1 cellular context compared by ENCODE assay signal in genomic region chr17:2416010-2416734, GRCh38.
A peak's percentile ranks its signal among the peaks of the same experiment; 100 is the strongest.
TF ChIP-seq lines count a peak whose summit lies in the region.

No MANE protein-coding gene starts in this region.

TF ChIP-seq in HepG2, 621 proteins besides CTCF, POLR2A, EP300 and RAD21 (continued from another document):
- peak; percentile 19; the same call in 1 of the 2 replicates for TF ChIP-seq ARID4A (CRISPR knock-in tag; IDR thresholded peaks at IDR 0.05; ENCODE audit: borderline replicate concordance)
- peak; percentile 29; the same call in 1 of the 2 replicates for TF ChIP-seq ELF3 (CRISPR knock-in tag; IDR thresholded peaks at IDR 0.05)
- 0 out of 2 replicates have a peak, but pooled peaks have one; percentile 24 for TF ChIP-seq ZBTB33 (CRISPR knock-in tag; IDR thresholded peaks at IDR 0.05)
- peak; percentile 23 for TF ChIP-seq TEAD3 (CRISPR knock-in tag; optimal IDR thresholded peaks at IDR 0.05; ENCODE audit: borderline replicate concordance)
- TF ChIP-seq KLF16 (CRISPR knock-in tag; IDR thresholded peaks at IDR 0.05) = peak in 1 of 2 experiments; percentile 52; a peak in 1 of 4 replicates
- TF ChIP-seq MIXL1 (CRISPR knock-in tag; IDR thresholded peaks at IDR 0.05) = 0 out of 2 replicates have a peak, but pooled peaks have one; percentile 15
- TF ChIP-seq GMEB1 (CRISPR knock-in tag; IDR thresholded peaks at IDR 0.05; ENCODE audit: borderline replicate concordance) = no peak
- 0 out of 2 replicates have a peak, but pooled peaks have one; percentile 30 for TF ChIP-seq KAT8 (CRISPR knock-in tag; IDR thresholded peaks at IDR 0.05)
- no peak for TF ChIP-seq ISX (CRISPR knock-in tag; conservative IDR thresholded peaks at IDR 0.05)
- 0 out of 2 replicates have a peak, but pooled peaks have one; percentile 21 for TF ChIP-seq GATAD1 (CRISPR knock-in tag; IDR thresholded peaks at IDR 0.05)
- TF ChIP-seq MIER3 (CRISPR knock-in tag; IDR thresholded peaks at IDR 0.05; ENCODE audit: borderline replicate concordance) = no peak
- TF ChIP-seq HNRNPK (IDR thresholded peaks at IDR 0.05; ENCODE audit: low read depth, low read length, poor library complexity, severe bottlenecking) = no peak
- TF ChIP-seq GTF2F1 (IDR thresholded peaks at IDR 0.05; ENCODE audit: low read length) = no peak
- TF ChIP-seq KDM3A (CRISPR knock-in tag; IDR thresholded peaks at IDR 0.05; ENCODE audit: low read depth) = 0 out of 2 replicates have a peak, but pooled peaks have one; percentile 53
